Comparison of ENCODE assay signal across 1 cellular context in genomic region chr1:157106813-157107189, GRCh38.
TF ChIP-seq lines count a peak whose summit lies in the region.

No MANE protein-coding gene starts in this region.

TF ChIP-seq in HepG2, 621 proteins besides CTCF, POLR2A, EP300 and RAD21 (continued from another document):
- TF ChIP-seq ZSCAN29 (CRISPR knock-in tag; conservative IDR thresholded peaks at IDR 0.05) (no peak), E2F5 (CRISPR knock-in tag; conservative IDR thresholded peaks at IDR 0.05) (no peak), SNAPC2 (CRISPR knock-in tag; IDR thresholded peaks at IDR 0.05) (no peak)
TF ChIP-seq in HepG2: peak in this region for 0.
